1 cellular context compared by ENCODE assay signal in the genomic region with DNA sequence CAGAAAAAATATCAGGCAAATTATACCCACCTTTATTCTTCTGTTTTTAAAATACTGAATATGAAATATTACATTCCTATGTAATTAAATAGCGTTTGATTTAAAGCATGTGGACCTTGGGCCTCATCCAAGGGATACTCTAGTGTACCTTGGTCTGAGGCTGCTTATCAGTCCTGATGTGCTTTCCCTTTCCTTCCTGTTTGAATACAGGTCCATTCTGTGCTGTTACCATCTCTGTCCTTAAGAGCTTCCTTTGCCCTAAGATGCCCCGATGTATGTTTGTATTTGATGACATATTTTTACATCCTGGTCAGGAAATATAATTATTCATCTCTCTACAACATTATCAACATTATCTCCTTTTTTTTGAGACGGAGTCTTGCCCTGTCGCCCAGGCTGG.
TF ChIP-seq lines count a peak whose summit lies in the region.

No MANE protein-coding gene starts in this region.

TF ChIP-seq in SK-N-SH, 30 proteins besides CTCF, POLR2A, EP300 and RAD21 (continued from another document):
- no peak for TF ChIP-seq SIN3A (IDR thresholded peaks at IDR 0.05; ENCODE audit: borderline replicate concordance, low read depth, low read length)
